In the genomic region with DNA sequence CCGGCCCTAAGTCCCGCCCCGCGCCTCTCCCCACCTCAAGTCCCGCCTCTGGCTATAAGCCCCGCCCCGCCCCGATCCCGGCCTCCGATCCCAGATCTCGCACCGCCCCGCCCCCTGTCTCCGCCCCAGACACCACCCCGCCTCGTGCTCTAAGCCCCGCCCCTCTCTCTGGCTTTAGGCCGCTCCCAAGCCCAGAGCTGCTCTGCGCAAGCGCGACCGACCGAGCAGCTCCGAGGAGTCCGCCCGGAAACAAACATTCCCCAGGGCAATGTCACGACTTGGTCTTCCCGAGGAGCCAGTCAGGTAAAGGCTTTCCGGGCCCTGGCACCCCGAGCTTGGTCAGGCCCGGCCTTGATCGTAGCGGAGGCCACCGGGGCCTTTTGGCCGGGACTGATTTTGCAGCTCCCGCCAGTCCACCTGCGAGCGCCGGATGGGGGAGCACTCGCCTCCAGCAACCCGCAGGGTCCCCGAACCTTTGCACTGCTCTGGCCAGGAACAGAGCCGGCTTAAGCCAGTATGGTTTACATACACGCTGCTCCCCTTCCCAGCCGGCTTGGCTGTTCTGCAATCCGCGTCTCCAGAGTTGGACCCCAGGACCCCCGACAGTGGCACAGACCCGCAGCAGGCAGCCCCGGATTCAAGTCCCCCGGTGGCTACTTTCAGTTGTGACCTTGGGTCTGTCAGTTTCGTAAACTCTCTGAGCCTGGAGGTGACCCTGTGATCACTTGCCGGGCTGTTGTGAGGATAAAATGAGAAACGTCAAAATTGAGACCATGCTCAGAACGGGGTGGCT, we compare ENCODE assay signal across 1 cellular context.
A peak's percentile ranks its signal among the peaks of the same experiment; 100 is the strongest.
TF ChIP-seq lines count a peak whose summit lies in the region.

NUDT7 (plus strand) TSS at position 200 of the 793 bp plus-strand sequence; CDS start at position 269, 69 bp downstream.

TF ChIP-seq in HepG2, 621 proteins besides CTCF, POLR2A, EP300 and RAD21 (continued from another document):
- TF ChIP-seq ZNF577 (CRISPR knock-in tag; IDR thresholded peaks at IDR 0.05; ENCODE audit: borderline replicate concordance, low read depth): no peak
- TF ChIP-seq ZNF501 (CRISPR knock-in tag; IDR thresholded peaks at IDR 0.05): peak; percentile 90; the same call in 1 of the 2 replicates
- TF ChIP-seq SP1 (IDR thresholded peaks at IDR 0.05): no peak
- no peak for TF ChIP-seq SP1 (CRISPR knock-in tag; IDR thresholded peaks at IDR 0.05)
- peak; percentile 89; the same call in 1 of the 2 replicates for TF ChIP-seq POGK (CRISPR knock-in tag; conservative IDR thresholded peaks at IDR 0.05)
- peak; percentile 33; the same call in 1 of the 2 replicates for TF ChIP-seq ZFP90 (CRISPR knock-in tag; IDR thresholded peaks at IDR 0.05; ENCODE audit: borderline replicate concordance)
- TF ChIP-seq TAF1 (CRISPR knock-in tag; IDR thresholded peaks at IDR 0.05): peak; percentile 89
- TF ChIP-seq HCFC1 (IDR thresholded peaks at IDR 0.05; ENCODE audit: low read depth, low read length): no peak; the same call in 1 of the 2 replicates
- TF ChIP-seq ARNTL (CRISPR knock-in tag; IDR thresholded peaks at IDR 0.05): peak; percentile 60
- peak; percentile 49; the same call in 1 of the 2 replicates for TF ChIP-seq NCOR1 (IDR thresholded peaks at IDR 0.05; ENCODE audit: borderline replicate concordance, low read length)
- peak; percentile 82 for TF ChIP-seq MTA1 (CRISPR knock-in tag; IDR thresholded peaks at IDR 0.05; ENCODE audit: borderline replicate concordance)
- TF ChIP-seq CREB3 (CRISPR knock-in tag; IDR thresholded peaks at IDR 0.05): peak; percentile 60; the same call in 1 of the 2 replicates
- no peak for TF ChIP-seq ZBTB20 (CRISPR knock-in tag; IDR thresholded peaks at IDR 0.05; ENCODE audit: borderline replicate concordance, low read depth)
- TF ChIP-seq MAFK (conservative IDR thresholded peaks at IDR 0.05 in 1 of 2, IDR thresholded peaks at IDR 0.05 in 1 of 2; ENCODE audit: low read length in 2 of 2): peak; percentile 2 to 39; a peak in 1 of 4 replicates
- no peak for TF ChIP-seq SNRNP70 (IDR thresholded peaks at IDR 0.05; ENCODE audit: low read depth, low read length)
- TF ChIP-seq, protein P1, sequence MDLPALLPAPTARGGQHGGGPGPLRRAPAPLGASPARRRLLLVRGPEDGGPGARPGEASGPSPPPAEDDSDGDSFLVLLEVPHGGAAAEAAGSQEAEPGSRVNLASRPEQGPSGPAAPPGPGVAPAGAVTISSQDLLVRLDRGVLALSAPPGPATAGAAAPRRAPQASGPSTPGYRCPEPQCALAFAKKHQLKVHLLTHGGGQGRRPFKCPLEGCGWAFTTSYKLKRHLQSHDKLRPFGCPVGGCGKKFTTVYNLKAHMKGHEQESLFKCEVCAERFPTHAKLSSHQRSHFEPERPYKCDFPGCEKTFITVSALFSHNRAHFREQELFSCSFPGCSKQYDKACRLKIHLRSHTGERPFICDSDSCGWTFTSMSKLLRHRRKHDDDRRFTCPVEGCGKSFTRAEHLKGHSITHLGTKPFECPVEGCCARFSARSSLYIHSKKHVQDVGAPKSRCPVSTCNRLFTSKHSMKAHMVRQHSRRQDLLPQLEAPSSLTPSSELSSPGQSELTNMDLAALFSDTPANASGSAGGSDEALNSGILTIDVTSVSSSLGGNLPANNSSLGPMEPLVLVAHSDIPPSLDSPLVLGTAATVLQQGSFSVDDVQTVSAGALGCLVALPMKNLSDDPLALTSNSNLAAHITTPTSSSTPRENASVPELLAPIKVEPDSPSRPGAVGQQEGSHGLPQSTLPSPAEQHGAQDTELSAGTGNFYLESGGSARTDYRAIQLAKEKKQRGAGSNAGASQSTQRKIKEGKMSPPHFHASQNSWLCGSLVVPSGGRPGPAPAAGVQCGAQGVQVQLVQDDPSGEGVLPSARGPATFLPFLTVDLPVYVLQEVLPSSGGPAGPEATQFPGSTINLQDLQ (CRISPR knock-in tag; IDR thresholded peaks at IDR 0.05): peak; percentile 76; the same call in 1 of the 2 replicates
- TF ChIP-seq, protein P2, sequence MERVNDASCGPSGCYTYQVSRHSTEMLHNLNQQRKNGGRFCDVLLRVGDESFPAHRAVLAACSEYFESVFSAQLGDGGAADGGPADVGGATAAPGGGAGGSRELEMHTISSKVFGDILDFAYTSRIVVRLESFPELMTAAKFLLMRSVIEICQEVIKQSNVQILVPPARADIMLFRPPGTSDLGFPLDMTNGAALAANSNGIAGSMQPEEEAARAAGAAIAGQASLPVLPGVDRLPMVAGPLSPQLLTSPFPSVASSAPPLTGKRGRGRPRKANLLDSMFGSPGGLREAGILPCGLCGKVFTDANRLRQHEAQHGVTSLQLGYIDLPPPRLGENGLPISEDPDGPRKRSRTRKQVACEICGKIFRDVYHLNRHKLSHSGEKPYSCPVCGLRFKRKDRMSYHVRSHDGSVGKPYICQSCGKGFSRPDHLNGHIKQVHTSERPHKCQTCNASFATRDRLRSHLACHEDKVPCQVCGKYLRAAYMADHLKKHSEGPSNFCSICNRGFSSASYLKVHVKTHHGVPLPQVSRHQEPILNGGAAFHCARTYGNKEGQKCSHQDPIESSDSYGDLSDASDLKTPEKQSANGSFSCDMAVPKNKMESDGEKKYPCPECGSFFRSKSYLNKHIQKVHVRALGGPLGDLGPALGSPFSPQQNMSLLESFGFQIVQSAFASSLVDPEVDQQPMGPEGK (CRISPR knock-in tag; IDR thresholded peaks at IDR 0.05): 0 out of 2 replicates have a peak, but pooled peaks have one; percentile 40
- peak; percentile 90; the same call in 1 of the 2 replicates for TF ChIP-seq ZSCAN31 (CRISPR knock-in tag; IDR thresholded peaks at IDR 0.05; ENCODE audit: low read depth)
- TF ChIP-seq BCL6 (CRISPR knock-in tag; IDR thresholded peaks at IDR 0.05): peak; percentile 38; the same call in 1 of the 2 replicates
- TF ChIP-seq CBX1 (IDR thresholded peaks at IDR 0.05; ENCODE audit: low read depth): peak; percentile 91
- TF ChIP-seq, protein P3, sequence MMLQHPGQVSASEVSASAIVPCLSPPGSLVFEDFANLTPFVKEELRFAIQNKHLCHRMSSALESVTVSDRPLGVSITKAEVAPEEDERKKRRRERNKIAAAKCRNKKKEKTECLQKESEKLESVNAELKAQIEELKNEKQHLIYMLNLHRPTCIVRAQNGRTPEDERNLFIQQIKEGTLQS (CRISPR knock-in tag; IDR thresholded peaks at IDR 0.05): peak; percentile 24; the same call in 1 of the 2 replicates
- peak; percentile 89 for TF ChIP-seq ARNT2 (CRISPR knock-in tag; IDR thresholded peaks at IDR 0.05; ENCODE audit: low read depth)
- TF ChIP-seq ZNF136 (CRISPR knock-in tag; IDR thresholded peaks at IDR 0.05; ENCODE audit: low read depth): peak; percentile 76
- TF ChIP-seq NFATC3 (CRISPR knock-in tag; IDR thresholded peaks at IDR 0.05): peak; percentile 70; the same call in 1 of the 2 replicates
- 0 out of 2 replicates have a peak, but pooled peaks have one; percentile 39 for TF ChIP-seq REXO4 (CRISPR knock-in tag; IDR thresholded peaks at IDR 0.05; ENCODE audit: borderline replicate concordance)
- no peak for TF ChIP-seq HOXA9 (CRISPR knock-in tag; IDR thresholded peaks at IDR 0.05; ENCODE audit: borderline replicate concordance)
- TF ChIP-seq MIER3 (CRISPR knock-in tag; IDR thresholded peaks at IDR 0.05; ENCODE audit: borderline replicate concordance): peak; percentile 50; the same call in 1 of the 2 replicates
- peak; percentile 38; the same call in 1 of the 2 replicates for TF ChIP-seq ZNF3 (CRISPR knock-in tag; IDR thresholded peaks at IDR 0.05)
- TF ChIP-seq TSC22D2 (CRISPR knock-in tag; IDR thresholded peaks at IDR 0.05; ENCODE audit: borderline replicate concordance): peak; percentile 43; the same call in 1 of the 2 replicates
- peak; percentile 38 for TF ChIP-seq STAG1 (CRISPR knock-in tag; IDR thresholded peaks at IDR 0.05)
- no peak for TF ChIP-seq ZBTB2 (CRISPR knock-in tag; IDR thresholded peaks at IDR 0.05; ENCODE audit: low read depth)
- peak; percentile 96 for TF ChIP-seq ZNF430 (CRISPR knock-in tag; IDR thresholded peaks at IDR 0.05)
- TF ChIP-seq ZNF614 (CRISPR knock-in tag; IDR thresholded peaks at IDR 0.05; ENCODE audit: borderline replicate concordance): no peak; the same call in 1 of the 2 replicates
- TF ChIP-seq IKZF1 (IDR thresholded peaks at IDR 0.05): no peak
- peak; percentile 38; the same call in 1 of the 2 replicates for TF ChIP-seq NR2C2 (CRISPR knock-in tag; IDR thresholded peaks at IDR 0.05; ENCODE audit: borderline replicate concordance)
- no peak for TF ChIP-seq RFX1 (IDR thresholded peaks at IDR 0.05)
TF ChIP-seq in HepG2: peak in this region for 299.
